20 cellular contexts compared by ENCODE assay signal in the genomic region with DNA sequence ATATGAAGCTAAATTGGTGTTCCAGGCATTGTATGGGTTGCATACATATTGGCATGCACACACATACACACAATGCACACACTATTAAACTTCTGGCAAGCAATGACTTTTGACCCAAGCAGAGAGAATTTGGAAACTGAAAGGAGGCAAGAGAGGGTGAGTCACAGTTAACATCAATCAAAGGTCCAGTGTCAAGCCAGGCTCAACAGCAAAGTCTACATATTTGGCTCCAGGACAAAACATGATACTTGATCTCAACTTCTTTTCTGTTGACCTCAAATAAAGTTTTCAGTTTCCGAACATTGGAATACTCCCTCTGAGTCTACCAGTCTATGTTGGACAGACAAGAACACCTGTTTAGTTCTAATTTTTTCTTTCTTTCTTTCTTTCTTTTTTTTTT. TPM values are rescaled to one million over a fixed set of nuclear protein-coding genes. Genes with fewer than 3 reads are reported as not detected.
A peak's percentile ranks its signal among the peaks of the same experiment; 100 is the strongest.
DNase-seq lines count a peak whose midpoint lies in the region; ATAC-seq, FAIRE-seq and TF ChIP-seq lines count a peak whose summit lies in the region.
"Had no signal": no experiment of that assay in that cellular context is flagged by ENCODE, and none has a peak within 500 bp of the region (broad histone marks: within the 10 kb centered on the region; RNA-seq: fewer than 3 reads in every experiment).

No MANE protein-coding gene starts in this region.

- FAIRE-seq in GM12891 (lab: Jason Lieb, UNC) (peak; percentile 35), astrocyte (lab: Jason Lieb, UNC) (no peak)
- FAIRE-seq: G401.6 had no signal

- H3K4me2 ChIP-seq in astrocyte (ENCODE audit: low read length), result no peak overlapping the region

- ATAC-seq in GM18909 (IDR thresholded peaks at IDR 0.05; ENCODE audit: poor library complexity, unreplicated experiment), result no peak
- ATAC-seq in natural killer cell treated with Interleukin-12 subunit alpha and Interleukin-12 subunit beta and Interleukin-15 and Interleukin-18, amount 100 ng/mL, for 72 hours, result no peak
- ATAC-seq: body of pancreas, left colon had no signal

- 44% methylated on average over 1 of the region's 1 CpG for WGBS in liver

- no peak for TF ChIP-seq POLR2A in GM12891 (IDR thresholded peaks at IDR 0.05; ENCODE audit: low read depth, low read length)

- H3K79me2 ChIP-seq in astrocyte (ENCODE audit: insufficient read depth, low read length), result no peaks in the 10 kb centered on the region

- H3K27ac Mint-ChIP-seq in astrocyte (ENCODE audit: unreplicated experiment), result no peak overlapping the region
- no peak overlapping the region for H3K27ac Mint-ChIP-seq in natural killer cell treated with Interleukin-12 subunit alpha and Interleukin-12 subunit beta and Interleukin-15 and Interleukin-18, amount 100 ng/mL, for 72 hours
- H3K27ac Mint-ChIP-seq: activated T-helper 2 cell treated with anti-CD3 and anti-CD28 coated beads, Interferon-gamma antibody, Interleukin-2, Interleukin-4, amounts not matched to agents 10 μg/mL and 5 μg/mL and 100 μg/mL, durations not matched to agents 14 hours and 24 hours and 36 hours; HFFc6; IgD-negative memory B cell; T-helper 2 cell treated with Interferon-gamma antibody and Interleukin-4, amounts not matched to agents 5 μg/mL and 100 μg/mL, for 36 hours had no signal

- peaks cover 2% of the 10 kb centered on the region for H3K9me3 Mint-ChIP-seq in astrocyte (ENCODE audit: unreplicated experiment)
- H3K9me3 Mint-ChIP-seq in natural killer cell treated with Interleukin-12 subunit alpha and Interleukin-12 subunit beta and Interleukin-15 and Interleukin-18, amount 100 ng/mL, for 72 hours, result no peaks in the 10 kb centered on the region
- H3K9me3 Mint-ChIP-seq: activated T-helper 2 cell treated with anti-CD3 and anti-CD28 coated beads, Interferon-gamma antibody, Interleukin-2, Interleukin-4, amounts not matched to agents 10 μg/mL and 5 μg/mL and 100 μg/mL, durations not matched to agents 14 hours and 24 hours and 36 hours; HFFc6; T-helper 2 cell treated with Interferon-gamma antibody and Interleukin-4, amounts not matched to agents 5 μg/mL and 100 μg/mL, for 36 hours had no signal

- no peak for TF ChIP-seq CTCF in astrocyte (IDR thresholded peaks at IDR 0.05; ENCODE audit: insufficient read depth, low read depth, low read length)
- TF ChIP-seq CTCF in liver (IDR thresholded peaks at IDR 0.05; ENCODE audit: low read depth, low read length, missing input control), result no peak

- no peak for TF ChIP-seq RAD21 in liver (IDR thresholded peaks at IDR 0.05)

- no peak overlapping the region for H3K9ac ChIP-seq in astrocyte (ENCODE audit: low read length)
- no peak overlapping the region for H3K9ac ChIP-seq in liver (ENCODE audit: low read depth in 1 of 2, low read length in 2 of 2)

- H3K4me3 ChIP-seq in astrocyte (ENCODE audit: insufficient read depth, low read depth, low read length) (no peak overlapping the region), liver (ENCODE audit: low read depth in 1 of 3, low read length in 3 of 3) (no peak overlapping the region)
- H3K4me3 ChIP-seq: body of pancreas, skin epidermis had no signal

- H3K36me3 Mint-ChIP-seq in astrocyte (ENCODE audit: low read depth, unreplicated experiment), result no peaks in the 10 kb centered on the region
- H3K36me3 Mint-ChIP-seq in natural killer cell treated with Interleukin-12 subunit alpha and Interleukin-12 subunit beta and Interleukin-15 and Interleukin-18, amount 100 ng/mL, for 72 hours, result no peaks in the 10 kb centered on the region

- no peaks in the 10 kb centered on the region for H3K4me1 ChIP-seq in astrocyte (ENCODE audit: insufficient read depth, low read length)
- no peaks in the 10 kb centered on the region for H3K4me1 ChIP-seq in liver (ENCODE audit: control insufficient read depth in 4 of 4, insufficient read depth in 4 of 4, low read length in 3 of 4)
- H3K4me1 ChIP-seq: BE2C, body of pancreas had no signal

- no peak for DNase-seq in GM12891 (ENCODE audit: insufficient read length, low spot score)
- peak; percentile 88 for DNase-seq in M059J (ENCODE audit: low read depth)
- DNase-seq in astrocyte (ENCODE audit: low read depth), result peak; percentile 54
- no peak for DNase-seq in NCI-H345 (lab: John Stamatoyannopoulos, UW)
- DNase-seq in natural killer cell treated with Interleukin-12 subunit alpha and Interleukin-12 subunit beta and Interleukin-15 and Interleukin-18, amount 100 ng/mL, for 72 hours (ENCODE audit: low spot score), result no peak
- DNase-seq in SKM-1 (lab: John Stamatoyannopoulos, UW; ENCODE audit: unreplicated experiment), result no peak
- DNase-seq: activated CD4-positive, alpha-beta T cell treated with anti-CD3 and anti-CD28 coated beads, Interleukin-2, amount 50 U/mL, for 48 hours; BE2C; body of pancreas; effector CD4-positive, alpha-beta T cell; HFFc6; left colon; NCI-H1930 had no signal

- no peak overlapping the region for H2AFZ ChIP-seq in astrocyte (ENCODE audit: low read depth, low read length)

- H3K27ac ChIP-seq in astrocyte (ENCODE audit: low read depth, low read length) (no peak overlapping the region), liver (ENCODE audit: low read depth in 1 of 2, low read length in 2 of 2) (no peak overlapping the region)
- H3K27ac ChIP-seq: body of pancreas, skin epidermis had no signal

- peaks cover 4% of the 10 kb centered on the region for H3K27me3 Mint-ChIP-seq in astrocyte (ENCODE audit: low read depth, unreplicated experiment)
- peaks cover 9 to 18% of the 10 kb centered on the region in 2 donors for H3K27me3 Mint-ChIP-seq in natural killer cell treated with Interleukin-12 subunit alpha and Interleukin-12 subunit beta and Interleukin-15 and Interleukin-18, amount 100 ng/mL, for 72 hours
- H3K27me3 Mint-ChIP-seq: IgD-negative memory B cell had no signal

- no peaks in the 10 kb centered on the region for H3K9me3 ChIP-seq in astrocyte (ENCODE audit: insufficient read depth, low read depth, low read length)
- H3K9me3 ChIP-seq in liver (ENCODE audit: control insufficient read depth in 4 of 4, low read length in 3 of 4), result no peaks in the 10 kb centered on the region
- H3K9me3 ChIP-seq: BE2C, body of pancreas had no signal

- H3K36me3 ChIP-seq in astrocyte (ENCODE audit: insufficient read depth, low read length) (no peaks in the 10 kb centered on the region), liver (ENCODE audit: control insufficient read depth in 4 of 4, insufficient read depth in 3 of 4, low read depth in 1 of 4, low read length in 3 of 4) (no peaks in the 10 kb centered on the region)
- H3K36me3 ChIP-seq: BE2C had no signal

- H3K4me1 Mint-ChIP-seq in astrocyte (ENCODE audit: low read depth, unreplicated experiment), result no peaks in the 10 kb centered on the region
- peaks cover 4 to 6% of the 10 kb centered on the region in 2 donors for H3K4me1 Mint-ChIP-seq in natural killer cell treated with Interleukin-12 subunit alpha and Interleukin-12 subunit beta and Interleukin-15 and Interleukin-18, amount 100 ng/mL, for 72 hours (ENCODE audit: low read depth in 2 of 2)

- H3K4me3 Mint-ChIP-seq in astrocyte (ENCODE audit: unreplicated experiment), result no peak overlapping the region
- no peak overlapping the region for H3K4me3 Mint-ChIP-seq in natural killer cell treated with Interleukin-12 subunit alpha and Interleukin-12 subunit beta and Interleukin-15 and Interleukin-18, amount 100 ng/mL, for 72 hours
- H3K4me3 Mint-ChIP-seq: HFFc6; IgD-negative memory B cell; T-helper 2 cell treated with Interferon-gamma antibody and Interleukin-4, amounts not matched to agents 5 μg/mL and 100 μg/mL, for 36 hours had no signal

- H4K20me1 ChIP-seq in astrocyte (ENCODE audit: insufficient read depth, low read length), result no peaks in the 10 kb centered on the region

- H3K27me3 ChIP-seq in astrocyte (ENCODE audit: insufficient read depth, low read length), result no peaks in the 10 kb centered on the region
- peaks cover 0 to 5% (median 1%) of the 10 kb centered on the region in 4 donors for H3K27me3 ChIP-seq in liver (ENCODE audit: control insufficient read depth in 4 of 4, insufficient read depth in 4 of 4, low read length in 3 of 4)
- H3K27me3 ChIP-seq: BE2C, body of pancreas had no signal

TF ChIP-seq in GM12891, 5 proteins besides CTCF, POLR2A, EP300 and RAD21:
- TF ChIP-seq PAX5 (IDR thresholded peaks at IDR 0.05; ENCODE audit: insufficient read depth, low read length, severe bottlenecking), result no peak
- TF ChIP-seq TAF1 (IDR thresholded peaks at IDR 0.05; ENCODE audit: low read depth, low read length), result no peak
- no peak for TF ChIP-seq POU2F2 (IDR thresholded peaks at IDR 0.05; ENCODE audit: low read depth, low read length)
- TF ChIP-seq POLR2AphosphoS5 (IDR thresholded peaks at IDR 0.05; ENCODE audit: low read depth, low read length), result no peak
- no peak for TF ChIP-seq SPI1 (IDR thresholded peaks at IDR 0.05; ENCODE audit: low read depth, low read length)

TF ChIP-seq in liver, 16 proteins besides CTCF, POLR2A, EP300 and RAD21:
- TF ChIP-seq, protein P1, sequence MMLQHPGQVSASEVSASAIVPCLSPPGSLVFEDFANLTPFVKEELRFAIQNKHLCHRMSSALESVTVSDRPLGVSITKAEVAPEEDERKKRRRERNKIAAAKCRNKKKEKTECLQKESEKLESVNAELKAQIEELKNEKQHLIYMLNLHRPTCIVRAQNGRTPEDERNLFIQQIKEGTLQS (IDR thresholded peaks at IDR 0.05), result peak; percentile 31
- peak; percentile 63 for TF ChIP-seq JUND (IDR thresholded peaks at IDR 0.05)
- TF ChIP-seq HNF4A (conservative IDR thresholded peaks at IDR 0.05), result peak; percentile 30
- no peak for TF ChIP-seq EGR1 (IDR thresholded peaks at IDR 0.05; ENCODE audit: low read depth in 2 of 2)

RNA-seq across cellular contexts. Expression of a gene that starts 28.3 kb away (rescaled TPM):
- polyA plus RNA-seq in GM12891 (2012; ENCODE audit: low read depth, missing spikeins), result 1.1 TPM
- 0.25 and 7.6 TPM in 2 replicates for total RNA-seq in M059J (2014; rRNA removed; shearing (Covaris generic))
- total RNA-seq in astrocyte, result 2.9 and 3.0 TPM in 2 replicates
- under 1 TPM; 0.08 to 0.09 TPM for total RNA-seq in liver
- polyA plus RNA-seq in liver, result under 1 TPM in 1 of 2 donors, not detected in 1; 0.25 TPM
- total RNA-seq in natural killer cell treated with Interleukin-12 subunit alpha and Interleukin-12 subunit beta and Interleukin-15 and Interleukin-18, amount 100 ng/mL, for 72 hours, result 1 to 10 TPM in 1 of 2 donors, under 1 TPM in 1; 0.31 to 1.5 TPM

Comparison
In these comparisons a context has a peak if more than half of its experiments do, and no peak if none do; other contexts are left out.
1. DNase-seq: peak in M059J (single experiment) and astrocyte (single experiment); none in GM12891 (single experiment), NCI-H345 (single experiment), natural killer cell treated with Interleukin-12 subunit alpha and Interleukin-12 subunit beta and Interleukin-15 and Interleukin-18, amount 100 ng/mL, for 72 hours (single experiment) and SKM-1 (single experiment).